ENCODE assay signal across 15 cellular contexts in genomic region chr1:154353966-154354365, GRCh38. TPM values are rescaled to one million over a fixed set of nuclear protein-coding genes. Genes with fewer than 3 reads are reported as not detected.
DNase-seq lines count a peak whose midpoint lies in the region; ATAC-seq, FAIRE-seq and TF ChIP-seq lines count a peak whose summit lies in the region.
"Had no signal": no experiment of that assay in that cellular context is flagged by ENCODE, and none has a peak within 500 bp of the region (broad histone marks: within the 10 kb centered on the region; RNA-seq: fewer than 3 reads in every experiment).

No MANE protein-coding gene starts in this region.

- CTCF ChIA-PET in HepG2 (lab: Yijun Ruan, JAX; ENCODE audit: low intra/inter-chr PET ratio, low total read pairs), result no interaction called here
- CTCF ChIA-PET in WTC11 (lab: Charles Lee), result interaction anchor here (1.1 to 3.9 kb wide), 3 partner anchors 10 to 28 kb away, joined by 3 to 19 read pairs (median 13); partner anchors contain the start of gene ATP8B2

- H3K27me3 ChIP-seq in HepG2 (ENCODE audit: control insufficient read depth in 1 of 2, insufficient read depth in 2 of 2, low read length in 2 of 2) (peaks cover 0 to 4% of the 10 kb centered on the region in 2 experiments; a peak in 1 of 5 replicates), right lobe of liver (no peaks in the 10 kb centered on the region)
- H3K27me3 ChIP-seq: SJCRH30 had no signal

- FAIRE-seq in HepG2 (lab: Jason Lieb, UNC) (no peak), D721Med (lab: Jason Lieb, UNC) (no peak)
- FAIRE-seq: GM18507 had no signal

- H3K9me3 ChIP-seq in HepG2 (ENCODE audit: low read length) (no peaks in the 10 kb centered on the region), right lobe of liver (no peaks in the 10 kb centered on the region)
- H3K9me3 ChIP-seq: SJCRH30 had no signal

- DNase-seq in HepG2 (ENCODE audit: low spot score), result no peak
- DNase-seq in right lobe of liver, result no peak
- DNase-seq in WTC11 (ENCODE audit: low spot score), result no peak
- DNase-seq in mesothelial cell of epicardium (ENCODE audit: low spot score in 2 of 2, unreplicated experiment in 2 of 2), result no peak
- DNase-seq in type B pancreatic cell (ENCODE audit: extremely low spot score, unreplicated experiment), result no peak
- no peak for DNase-seq in D721Med (ENCODE audit: insufficient read length, low spot score)
- no peak for DNase-seq in kidney glomerular epithelial cell (lab: John Stamatoyannopoulos, UW)
- DNase-seq: NCI-H187; NCI-H774; stimulated activated naive CD4-positive, alpha-beta T cell treated with Interleukin-2 at 50 U/mL for 16 hours; WERI-Rb-1 had no signal

- no peaks in the 10 kb centered on the region for H4K20me1 ChIP-seq in HepG2 (ENCODE audit: insufficient read depth, low read length)

- peak overlapping the region; percentile 87 for H3K4me3 Mint-ChIP-seq in WTC11
- H3K4me3 Mint-ChIP-seq in mesothelial cell of epicardium, result peak overlapping the region; percentile 76
- H3K4me3 Mint-ChIP-seq in type B pancreatic cell, result peak overlapping the region; percentile 90

- peaks cover 52% of the 10 kb centered on the region for H3K4me1 ChIP-seq in HepG2 (ENCODE audit: insufficient read depth, low read length)
- H3K4me1 ChIP-seq in right lobe of liver, result peaks cover 0 to 34% (median 10%) of the 10 kb centered on the region in 4 donors

- TF ChIP-seq POLR2A in HepG2 (IDR thresholded peaks at IDR 0.05; ENCODE audit: insufficient read depth in 1 of 2, low read depth in 2 of 2, low read length in 2 of 2) (no peak), right lobe of liver (IDR thresholded peaks at IDR 0.05) (no peak)

- no peak overlapping the region for H3K27ac ChIP-seq in HepG2 (ENCODE audit: extremely low read length, insufficient read depth, low read length)
- H3K27ac ChIP-seq in right lobe of liver, result peak overlapping the region in 1 of 3 donors; percentile 59
- H3K27ac ChIP-seq: SJCRH30, WERI-Rb-1 had no signal

- POLR2A ChIA-PET in HepG2 (lab: Yijun Ruan, JAX), result interaction anchor here (1.0 to 3.2 kb wide), 4 partner anchors 19 to 65 kb away, joined by 3 to 21 read pairs (median 8); no protein-coding TSS in a partner anchor
- POLR2A ChIA-PET in WTC11 (lab: Charles Lee), result interaction anchor here (1.6 kb wide), 1 partner anchor 25 kb away, joined by 3 read pairs; no protein-coding TSS in a partner anchor

- no peak overlapping the region for H2AFZ ChIP-seq in HepG2 (ENCODE audit: low read length)

- H3K9me3 Mint-ChIP-seq in WTC11, result no peaks in the 10 kb centered on the region
- H3K9me3 Mint-ChIP-seq in mesothelial cell of epicardium, result no peaks in the 10 kb centered on the region
- no peaks in the 10 kb centered on the region for H3K9me3 Mint-ChIP-seq in type B pancreatic cell
- H3K9me3 Mint-ChIP-seq: IgD-negative memory B cell had no signal

- peaks cover 13% of the 10 kb centered on the region for H3K4me1 Mint-ChIP-seq in WTC11
- H3K4me1 Mint-ChIP-seq in mesothelial cell of epicardium, result peaks cover 25% of the 10 kb centered on the region
- peaks cover 31% of the 10 kb centered on the region for H3K4me1 Mint-ChIP-seq in type B pancreatic cell (ENCODE audit: unreplicated experiment)

- H3K4me2 ChIP-seq in HepG2 (ENCODE audit: low read depth, low read length), result peak overlapping the region; percentile 98

- H3K27me3 Mint-ChIP-seq in WTC11 (ENCODE audit: low read depth), result peaks cover 22% of the 10 kb centered on the region
- H3K27me3 Mint-ChIP-seq in mesothelial cell of epicardium (ENCODE audit: low read depth), result peaks cover 27% of the 10 kb centered on the region
- peaks cover 10% of the 10 kb centered on the region for H3K27me3 Mint-ChIP-seq in type B pancreatic cell

- in situ Hi-C loops in HepG2 (cut with HindIII; ENCODE audit: extremely low pct_ligation_motif_present, low pct_unique_long_range_greater_than_20kb), result no loop called here

- BruUV-seq in HepG2 (replicated peaks; lab: Mats Ljungman, UMichigan), result no TSS peak

- intact Hi-C loops in HepG2 (cut with micrococcal nuclease; ENCODE audit: unreplicated experiment) (loop anchor here (10.0 kb wide), 2 partner anchors 51 to 91 kb away; partner anchors contain the start of gene IL6R), right lobe of liver (cut with DNase I) (no loop called here)

- ATAC-seq in HepG2, result no peak
- ATAC-seq in right lobe of liver, result no peak
- no peak for ATAC-seq in WTC11
- ATAC-seq in HG03460 (IDR thresholded peaks at IDR 0.05; ENCODE audit: unreplicated experiment), result no peak

- no peak overlapping the region; a peak in 1 of 6 replicates for H3K4me3 ChIP-seq in HepG2 (replicated peaks in 1 of 3; ENCODE audit: insufficient read depth in 1 of 3, low read depth in 2 of 3, low read length in 3 of 3)
- H3K4me3 ChIP-seq in right lobe of liver, result no peak overlapping the region

- H3K36me3 Mint-ChIP-seq in WTC11 (peaks cover 7% of the 10 kb centered on the region), mesothelial cell of epicardium (peaks cover 6% of the 10 kb centered on the region), type B pancreatic cell (no peaks in the 10 kb centered on the region)

- TF ChIP-seq CTCF in HepG2 (CRISPR knock-in tag; IDR thresholded peaks at IDR 0.05), result no peak
- TF ChIP-seq CTCF in right lobe of liver (IDR thresholded peaks at IDR 0.05), result no peak
- TF ChIP-seq CTCF in WTC11 (IDR thresholded peaks at IDR 0.05), result no peak
- no peak for TF ChIP-seq CTCF in mesothelial cell of epicardium (IDR thresholded peaks at IDR 0.05; ENCODE audit: unreplicated experiment)
- TF ChIP-seq CTCF in type B pancreatic cell (conservative IDR thresholded peaks at IDR 0.05), result no peak
- TF ChIP-seq CTCF in D721Med (IDR thresholded peaks at IDR 0.05; ENCODE audit: insufficient read depth, missing control alignments), result no peak

- 27% methylated on average over 5 of the region's 5 CpGs for whole genome bisulfite sequencing in HepG2 (ENCODE audit: low lambda C conversion rate)
- 97% methylated on average over 5 of the region's 5 CpGs for WGBS in right lobe of liver (ENCODE audit: insufficient coverage, low coverage, low lambda C conversion rate, missing lambda C conversion rate)

- no peak for TF ChIP-seq RAD21 in HepG2 (CRISPR knock-in tag; IDR thresholded peaks at IDR 0.05)

- no peaks in the 10 kb centered on the region for H3K79me2 ChIP-seq in HepG2 (ENCODE audit: insufficient read depth, low read length)

- H3K9ac ChIP-seq in HepG2 (ENCODE audit: insufficient read depth, low read depth, low read length), result no peak overlapping the region

- H3K27ac Mint-ChIP-seq in WTC11 (no peak overlapping the region), mesothelial cell of epicardium (no peak overlapping the region), type B pancreatic cell (peak overlapping the region; percentile 85)

- H3K36me3 ChIP-seq in HepG2 (replicated peaks in 1 of 2; ENCODE audit: control insufficient read depth in 1 of 2, insufficient read depth in 2 of 2, low read length in 2 of 2) (peaks cover 3 to 4% of the 10 kb centered on the region in 2 experiments; a peak in 2 of 5 replicates), right lobe of liver (no peaks in the 10 kb centered on the region)

- TF ChIP-seq EP300 in HepG2 (IDR thresholded peaks at IDR 0.05; ENCODE audit: low read depth in 2 of 2, low read length in 2 of 2) (no peak), HepG2 (CRISPR knock-in tag; IDR thresholded peaks at IDR 0.05; ENCODE audit: borderline replicate concordance) (no peak)

RNA-seq across cellular contexts. Expression of gene ATP8B2, which starts 28.6 kb away (rescaled TPM):
- total RNA-seq in HepG2 (2016; rRNA removed; fragmentation: Illumina TruSeq; extraction: Trizol) (31.3 and 39.3 TPM in 2 replicates), right lobe of liver (1 to 10 TPM; 1.9 to 8.2 (median 3.2) TPM), WTC11 (2021) (38.8 to 50.0 TPM (median 40.8 TPM) in 3 replicates), mesothelial cell of epicardium (37.5 to 38.8 TPM (median 38.6 TPM) in 3 replicates), type B pancreatic cell (ENCODE audit: low replicate concordance) (11.5 and 39.5 TPM in 2 replicates)
- total RNA-seq in HepG2 (2016; cell fraction: cytosol; rRNA removed; fragmentation: Illumina TruSeq; extraction: Trizol; ENCODE audit: low read depth), result 9.3 and 9.4 TPM in 2 replicates
- 28.1 and 34.6 TPM in 2 replicates for total RNA-seq in HepG2 (2016; cell fraction: insoluble cytoplasmic fraction; rRNA removed; fragmentation: Illumina TruSeq; extraction: Trizol)
- 28.0 and 30.5 TPM in 2 replicates for total RNA-seq in HepG2 (2016; cell fraction: membrane; rRNA removed; fragmentation: Illumina TruSeq; extraction: Trizol)
- 23.7 and 30.6 TPM in 2 replicates for total RNA-seq in HepG2 (2016; cell fraction: nucleus; rRNA removed; fragmentation: Illumina TruSeq; extraction: Trizol)
- 20.4 and 23.9 TPM in 2 replicates for polyA plus RNA-seq in HepG2 (2011; rRNA removed)
- polyA plus RNA-seq in HepG2 (2011; cell fraction: cytosol; rRNA removed), result 17.7 and 29.9 TPM in 2 replicates
- 67.2 and 84.5 TPM in 2 replicates for polyA plus RNA-seq in HepG2 (2011; cell fraction: nucleus; rRNA removed)
- polyA plus RNA-seq in HepG2 (2012), result 11.1 and 14.4 TPM in 2 replicates
- 4.4 and 4.7 TPM in 2 replicates for polyA plus RNA-seq in HepG2 (2016; cell fraction: cytosol; fragmentation: Illumina TruSeq; extraction: Trizol; ENCODE audit: low read depth)
- 15.2 and 18.9 TPM in 2 replicates for polyA plus RNA-seq in HepG2 (2016; cell fraction: insoluble cytoplasmic fraction; fragmentation: Illumina TruSeq; extraction: Trizol; ENCODE audit: low read depth)
- 15.5 and 17.2 TPM in 2 replicates for polyA plus RNA-seq in HepG2 (2016; cell fraction: membrane; fragmentation: Illumina TruSeq; extraction: Trizol; ENCODE audit: low read depth)
- 31.3 and 36.4 TPM in 2 replicates for polyA plus RNA-seq in HepG2 (2016; cell fraction: nucleus; fragmentation: Illumina TruSeq; extraction: Trizol; ENCODE audit: insufficient read depth, low read depth)
- 1.0 and 52.3 TPM in 2 replicates for polyA minus RNA-seq in HepG2 (2011; rRNA and poly(A)+ RNA removed; ENCODE audit: low replicate concordance)
- polyA minus RNA-seq in HepG2 (2011; cell fraction: cytosol; rRNA and poly(A)+ RNA removed), result 13.5 and 15.3 TPM in 2 replicates
- polyA minus RNA-seq in HepG2 (2011; cell fraction: nucleus; rRNA and poly(A)+ RNA removed), result 22.4 and 25.2 TPM in 2 replicates

RNA-seq across cellular contexts. Expression of gene AQP10, which starts 33.1 kb away (rescaled TPM):
- total RNA-seq in HepG2 (2016; rRNA removed; fragmentation: Illumina TruSeq; extraction: Trizol) (not detected in 2 replicates), right lobe of liver (not detected), WTC11 (2021) (not detected in 3 replicates), mesothelial cell of epicardium (0.57 to 1.00 TPM (median 0.60 TPM) in 3 replicates), type B pancreatic cell (ENCODE audit: low replicate concordance) (0.12 and 0.27 TPM in 2 replicates)
- total RNA-seq in HepG2 (2016; cell fraction: cytosol; rRNA removed; fragmentation: Illumina TruSeq; extraction: Trizol; ENCODE audit: low read depth), result not detected in 2 replicates
- not detected in 2 replicates for total RNA-seq in HepG2 (2016; cell fraction: insoluble cytoplasmic fraction; rRNA removed; fragmentation: Illumina TruSeq; extraction: Trizol)
- not detected in 2 replicates for total RNA-seq in HepG2 (2016; cell fraction: membrane; rRNA removed; fragmentation: Illumina TruSeq; extraction: Trizol)
- total RNA-seq in HepG2 (2016; cell fraction: nucleus; rRNA removed; fragmentation: Illumina TruSeq; extraction: Trizol), result not detected in 2 replicates
- 0.30 and 0.38 TPM in 2 replicates for polyA plus RNA-seq in HepG2 (2011; rRNA removed)
- 0.16 and 0.28 TPM in 2 replicates for polyA plus RNA-seq in HepG2 (2011; cell fraction: cytosol; rRNA removed)
- polyA plus RNA-seq in HepG2 (2011; cell fraction: nucleus; rRNA removed), result 0.73 and 0.74 TPM in 2 replicates
- 0.13 and 0.15 TPM in 2 replicates for polyA plus RNA-seq in HepG2 (2012)
- not detected in 2 replicates for polyA plus RNA-seq in HepG2 (2016; cell fraction: cytosol; fragmentation: Illumina TruSeq; extraction: Trizol; ENCODE audit: low read depth)
- not detected in 2 replicates for polyA plus RNA-seq in HepG2 (2016; cell fraction: insoluble cytoplasmic fraction; fragmentation: Illumina TruSeq; extraction: Trizol; ENCODE audit: low read depth)
- not detected in 2 replicates for polyA plus RNA-seq in HepG2 (2016; cell fraction: membrane; fragmentation: Illumina TruSeq; extraction: Trizol; ENCODE audit: low read depth)
- polyA plus RNA-seq in HepG2 (2016; cell fraction: nucleus; fragmentation: Illumina TruSeq; extraction: Trizol; ENCODE audit: insufficient read depth, low read depth), result not detected in 2 replicates
- 0.30 TPM in 1 of 2 replicates, not detected in the other for polyA minus RNA-seq in HepG2 (2011; rRNA and poly(A)+ RNA removed; ENCODE audit: low replicate concordance)
- polyA minus RNA-seq in HepG2 (2011; cell fraction: cytosol; rRNA and poly(A)+ RNA removed), result not detected in 2 replicates
- 0.26 TPM in 1 of 2 replicates, not detected in the other for polyA minus RNA-seq in HepG2 (2011; cell fraction: nucleus; rRNA and poly(A)+ RNA removed)
- total RNA-seq: SJCRH30 had no signal
- polyA plus RNA-seq: IgD-negative memory B cell had no signal

RNA-seq across cellular contexts. Expression of gene IL6R, which starts 51.2 kb away (rescaled TPM):
- total RNA-seq in HepG2 (2016; rRNA removed; fragmentation: Illumina TruSeq; extraction: Trizol), result 3.5 and 5.0 TPM in 2 replicates
- total RNA-seq in HepG2 (2016; cell fraction: cytosol; rRNA removed; fragmentation: Illumina TruSeq; extraction: Trizol; ENCODE audit: low read depth), result 0.71 and 0.91 TPM in 2 replicates
- total RNA-seq in HepG2 (2016; cell fraction: insoluble cytoplasmic fraction; rRNA removed; fragmentation: Illumina TruSeq; extraction: Trizol), result 1.9 and 4.6 TPM in 2 replicates
- 1.2 and 1.3 TPM in 2 replicates for total RNA-seq in HepG2 (2016; cell fraction: membrane; rRNA removed; fragmentation: Illumina TruSeq; extraction: Trizol)
- 3.7 and 4.0 TPM in 2 replicates for total RNA-seq in HepG2 (2016; cell fraction: nucleus; rRNA removed; fragmentation: Illumina TruSeq; extraction: Trizol)
- polyA plus RNA-seq in HepG2 (2011; rRNA removed), result 24.5 and 30.5 TPM in 2 replicates
- polyA plus RNA-seq in HepG2 (2011; cell fraction: cytosol; rRNA removed), result 15.2 and 20.2 TPM in 2 replicates
- 15.9 and 16.7 TPM in 2 replicates for polyA plus RNA-seq in HepG2 (2011; cell fraction: nucleus; rRNA removed)
- 13.7 and 18.5 TPM in 2 replicates for polyA plus RNA-seq in HepG2 (2012)
- polyA plus RNA-seq in HepG2 (2016; cell fraction: cytosol; fragmentation: Illumina TruSeq; extraction: Trizol; ENCODE audit: low read depth), result 0.28 and 0.32 TPM in 2 replicates
- 1.4 and 2.1 TPM in 2 replicates for polyA plus RNA-seq in HepG2 (2016; cell fraction: insoluble cytoplasmic fraction; fragmentation: Illumina TruSeq; extraction: Trizol; ENCODE audit: low read depth)
- 0.60 and 0.65 TPM in 2 replicates for polyA plus RNA-seq in HepG2 (2016; cell fraction: membrane; fragmentation: Illumina TruSeq; extraction: Trizol; ENCODE audit: low read depth)
- 4.0 and 4.9 TPM in 2 replicates for polyA plus RNA-seq in HepG2 (2016; cell fraction: nucleus; fragmentation: Illumina TruSeq; extraction: Trizol; ENCODE audit: insufficient read depth, low read depth)
- polyA minus RNA-seq in HepG2 (2011; rRNA and poly(A)+ RNA removed; ENCODE audit: low replicate concordance), result 13.3 and 63.4 TPM in 2 replicates
- polyA minus RNA-seq in HepG2 (2011; cell fraction: cytosol; rRNA and poly(A)+ RNA removed), result 10.3 and 13.7 TPM in 2 replicates
- 13.4 and 13.8 TPM in 2 replicates for polyA minus RNA-seq in HepG2 (2011; cell fraction: nucleus; rRNA and poly(A)+ RNA removed)
- 100 to 1,000 TPM in 2 of 6 experiments, 10 to 100 TPM in 4; 32.2 to 145 (median 68.2) TPM for total RNA-seq in right lobe of liver
- total RNA-seq in WTC11 (2021), result 3.2 to 7.0 TPM (median 3.4 TPM) in 3 replicates
- 0.78 to 1.2 TPM (median 0.97 TPM) in 3 replicates for total RNA-seq in mesothelial cell of epicardium
- 7.8 and 12.5 TPM in 2 replicates for total RNA-seq in type B pancreatic cell (ENCODE audit: low replicate concordance)
